In genomic region chr5:171592076-171592475, GRCh38 we compare ENCODE assay signal across 21 cellular contexts.
"Had no signal": no experiment of that assay in that cellular context is flagged by ENCODE, and none has a peak within 500 bp of the region (broad histone marks: within the 10 kb centered on the region; RNA-seq: fewer than 3 reads in every experiment).

No MANE protein-coding gene starts in this region.

- H3K27ac ChIP-seq: Peyer's patch, SJSA1 had no signal

- H3K27me3 ChIP-seq: Peyer's patch had no signal

- H3K4me1 ChIP-seq: Peyer's patch had no signal

- H3K4me3 ChIP-seq: Peyer's patch, SJSA1 had no signal

- H3K9me3 ChIP-seq: Peyer's patch had no signal

- H3K36me3 ChIP-seq: Peyer's patch, SJSA1 had no signal

- ATAC-seq: activated CD8-positive, alpha-beta memory T cell treated with anti-CD3 and anti-CD28 coated beads, Interleukin-2, amount 10 ng/mL, durations not matched to agents 7 days and 5 days; SK-N-SH treated with all-trans-retinoic acid at 6 μM for 48 hours; T-helper 17 cell; WTC11 had no signal

- DNase-seq: activated CD4-positive, alpha-beta T cell treated with anti-CD3 and anti-CD28 coated beads for 48 hours; activated CD4-positive, alpha-beta T cell treated with anti-CD3 and anti-CD28 coated beads, Interleukin-2, amount 50 U/mL, for 48 hours; activated CD4-positive, CD25-positive, alpha-beta regulatory T cell treated with anti-CD3 and anti-CD28 coated beads, Interleukin-2, amount 50 U/mL, for 72 hours; activated CD8-positive, alpha-beta memory T cell treated with anti-CD3 and anti-CD28 coated beads, Interleukin-2, amount 10 ng/mL, durations not matched to agents 7 days and 5 days; activated effector memory CD4-positive, alpha-beta T cell treated with Interleukin-2 at 50 U/mL for 16 hours; activated naive CD4-positive, alpha-beta T cell; activated T-cell treated with anti-CD3 and anti-CD28 coated beads, Interleukin-2, amount 50 U/mL, for 24 hours; Kasumi-1; KBM-7; NCI-H1105 treated with DMSO at 0.1 percent for 48 hours; NCI-H1436 treated with DMSO at 0.1 percent for 48 hours; NCI-H187; NCI-H2081; NCI-H524; Peyer's patch; SHP77; T-helper 17 cell; T-helper 9 cell had no signal
